1 cellular context compared by ENCODE assay signal in genomic region chr2:24792874-24793751, GRCh38.
A peak's percentile ranks its signal among the peaks of the same experiment; 100 is the strongest.
TF ChIP-seq lines count a peak whose summit lies in the region.

Gene CENPO (plus strand): TSS chr2:24793425. CDS start chr2:24793920, 495 bp downstream.
Gene PTRHD1 (minus strand): TSS chr2:24793391. CDS start chr2:24793377, 14 bp downstream.

TF ChIP-seq in A549, 52 proteins besides CTCF, POLR2A, EP300 and RAD21 (continued from another document):
- TF ChIP-seq E2F6 (IDR thresholded peaks at IDR 0.05; ENCODE audit: borderline replicate concordance, low read depth) (peak; percentile 84), MYC (IDR thresholded peaks at IDR 0.05; ENCODE audit: borderline replicate concordance, low read length) (peak; percentile 53; the same call in 1 of the 2 replicates), MAZ (IDR thresholded peaks at IDR 0.05; ENCODE audit: borderline replicate concordance, low read depth, low read length) (peak; percentile 45; the same call in 1 of the 2 replicates), HOXB13 (CRISPR knock-in tag; IDR thresholded peaks at IDR 0.05; ENCODE audit: low read depth) (no peak), PHF8 (IDR thresholded peaks at IDR 0.05; ENCODE audit: borderline replicate concordance, low read depth) (peak; percentile 90), RFX5 (IDR thresholded peaks at IDR 0.05) (peak; percentile 23; the same call in 1 of the 2 replicates), ZNF302 (CRISPR knock-in tag; IDR thresholded peaks at IDR 0.05) (no peak), JUNB (IDR thresholded peaks at IDR 0.05) (no peak), CEBPB (IDR thresholded peaks at IDR 0.05) (no peak; a peak in 1 of 4 replicates), HES2 (IDR thresholded peaks at IDR 0.05) (no peak)
TF ChIP-seq in A549: peak in this region for 12.
